In genomic region chr1:89524369-89525168, GRCh38 we compare ENCODE assay signal across 8 cellular contexts. TPM values are rescaled to one million over a fixed set of nuclear protein-coding genes. Genes with fewer than 3 reads are reported as not detected.
DNase-seq lines count a peak whose midpoint lies in the region; ATAC-seq and TF ChIP-seq lines count a peak whose summit lies in the region.

LRRC8B (plus strand) TSS chr1:89524829; CDS start chr1:89582651, 57,822 bp downstream.

- H3K36me3 ChIP-seq in skeletal muscle tissue (ENCODE audit: control insufficient read depth in 3 of 3, insufficient read depth in 3 of 3, low read length in 3 of 3) = peaks cover 3 to 5% (median 4%) of the 10 kb centered on the region in 3 donors

- peak; percentile 83 for DNase-seq in NK-92 treated with Interleukin-12 subunit alpha and Interleukin-12 subunit beta, amount 100 ng/mL, for 24 hours (lab: John Stamatoyannopoulos, UW)
- DNase-seq in NK-92 (lab: John Stamatoyannopoulos, UW; ENCODE audit: unreplicated experiment) (no peak), NCI-H2107 treated with DMSO at 0.1 percent for 48 hours (lab: John Stamatoyannopoulos, UW; ENCODE audit: unreplicated experiment) (peak; percentile 74), T47D (ENCODE audit: low read depth in 1 of 2, low spot score in 1 of 2) (peak; percentile 81 to 88)

- no peaks in the 10 kb centered on the region for H3K27me3 ChIP-seq in skeletal muscle tissue (ENCODE audit: control insufficient read depth in 3 of 3, insufficient read depth in 3 of 3, low read length in 3 of 3)

- H3K9ac ChIP-seq in skeletal muscle tissue (ENCODE audit: low read depth in 1 of 3, low read length in 3 of 3) = peak within 1 kb of the TSS; percentile 94 to 97 (median 95)

- peaks cover 22 to 34% (median 27%) of the 10 kb centered on the region in 3 donors for H3K4me1 ChIP-seq in skeletal muscle tissue (ENCODE audit: control insufficient read depth in 3 of 3, insufficient read depth in 3 of 3, low read length in 3 of 3)

- H3K4me3 ChIP-seq in iPS-18c (ENCODE audit: insufficient read depth, low read depth, low read length) (peak within 1 kb of the TSS; percentile 92), skeletal muscle tissue (ENCODE audit: low read length in 3 of 3) (peak within 1 kb of the TSS; percentile 92 to 99 (median 96))

- no peak for TF ChIP-seq CTCF in VCaP (conservative IDR thresholded peaks at IDR 0.05)

- in situ Hi-C loops in T47D (cut with HindIII; ENCODE audit: low pct_unique_long_range_greater_than_20kb, low sequenced_read_pairs) = no loop called here

- H3K9me3 ChIP-seq in iPS-18c (ENCODE audit: control insufficient read depth, insufficient read depth, low read length) (no peaks in the 10 kb centered on the region), skeletal muscle tissue (ENCODE audit: control insufficient read depth in 3 of 3, low read length in 3 of 3) (no peaks in the 10 kb centered on the region)

- peak; percentile 81 for ATAC-seq in HG02973 (IDR thresholded peaks at IDR 0.05; ENCODE audit: unreplicated experiment)

- H3K27ac ChIP-seq in VCaP = peak within 1 kb of the TSS; percentile 91
- peak within 1 kb of the TSS; percentile 87 for H3K27ac ChIP-seq in skeletal muscle tissue (ENCODE audit: low read depth, low read length)

RNA-seq across cellular contexts. Expression of gene LRRC8B, which starts in this region (rescaled TPM):
- 3.7 TPM for total RNA-seq in skeletal muscle tissue
